Comparison of ENCODE assay signal across 31 cellular contexts in the genomic region with DNA sequence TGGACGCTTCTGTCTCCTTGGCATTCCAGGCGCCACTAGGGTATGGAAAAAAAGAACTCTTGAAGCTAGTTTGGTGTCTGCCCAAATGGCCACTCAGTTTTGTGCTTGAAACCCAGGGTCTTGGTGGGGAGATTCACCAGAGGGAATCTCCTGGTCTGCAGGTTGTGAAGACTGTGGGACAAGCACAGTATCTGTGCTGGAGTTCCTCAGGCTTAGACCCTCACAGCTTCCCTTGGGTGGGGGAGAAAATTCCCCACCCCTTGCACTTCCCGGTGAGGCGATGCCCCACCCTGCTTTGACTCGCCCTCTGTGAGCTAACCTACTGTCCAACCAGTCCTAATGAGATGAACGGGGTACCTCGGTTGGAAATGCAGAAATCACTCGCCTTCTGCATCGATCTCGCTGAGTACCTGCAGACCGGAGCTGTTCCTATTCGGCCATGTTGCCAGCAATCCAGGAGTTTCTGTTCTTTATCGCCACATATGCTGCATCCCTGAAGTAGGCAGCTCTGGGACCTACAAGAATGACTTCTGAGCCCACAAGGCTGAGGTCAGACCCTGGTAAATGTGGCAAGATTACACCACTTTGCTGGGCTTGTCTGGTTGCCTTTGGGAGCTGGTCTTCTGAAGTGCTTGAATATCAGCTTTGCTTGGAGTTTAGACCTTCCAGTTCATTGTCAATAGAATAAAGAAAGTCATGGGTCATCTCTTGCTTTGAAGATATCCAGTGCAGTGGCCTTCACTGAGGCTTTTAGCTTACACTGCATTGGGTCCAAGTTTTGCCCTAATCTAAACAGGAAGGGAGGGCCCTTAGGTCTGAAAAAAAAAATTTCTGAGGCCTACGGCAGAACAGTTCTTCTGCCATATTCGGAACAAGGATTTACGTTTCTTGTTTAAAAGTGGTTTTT. TPM values are rescaled to one million over a fixed set of nuclear protein-coding genes. Genes with fewer than 3 reads are reported as not detected.
"Had no signal": no experiment of that assay in that cellular context is flagged by ENCODE, and none has a peak within 500 bp of the region (broad histone marks: within the 10 kb centered on the region; RNA-seq: fewer than 3 reads in every experiment).

No MANE protein-coding gene starts in this region.

- ATAC-seq: stimulated activated effector memory CD8-positive, alpha-beta T cell treated with anti-CD3 and anti-CD28 coated beads, Interleukin-12 subunit alpha, Interleukin-12 subunit beta, amount 100 ng/mL, for 72 hours; stimulated activated memory B cell treated with anti-CD40 and anti-IgM and Interleukin-4, amounts not matched to agents 10 μg/mL and 1 μg/mL and 100 μg/mL, for 72 hours; stimulated activated naive B cell treated with anti-CD40 and anti-IgM and Interleukin-4, amounts not matched to agents 10 μg/mL and 1 μg/mL and 100 μg/mL, for 72 hours; stimulated activated naive CD8-positive, alpha-beta T cell treated with anti-CD3 and anti-CD28 coated beads, Interleukin-15, amount 100 ng/mL, for 72 hours; stimulated activated naive CD8-positive, alpha-beta T cell treated with anti-CD3 and anti-CD28 coated beads, Interleukin-15, Interleukin-2, amounts not matched to agents 100 U/mL and 50 U/mL, for 24 hours; upper lobe of right lung had no signal

- H3K9me3 ChIP-seq: stomach, suprapubic skin, testis, thoracic aorta, thyroid gland, tibial artery, tibial nerve, transverse colon, upper lobe of left lung, upper lobe of right lung, uterus, vagina had no signal

- DNase-seq: stimulated activated CD4-positive, alpha-beta T cell treated with anti-CD3 and anti-CD28 coated beads, Interleukin-2, amount 100 ng/mL, for 48 hours; stimulated activated CD4-positive, alpha-beta T cell treated with anti-CD3 and anti-CD28 coated beads, Interleukin-4, amount 100 ng/mL, for 1 hour; stimulated activated CD4-positive, alpha-beta T cell treated with anti-CD3 and anti-CD28 coated beads, Interleukin-4, amount 100 ng/mL, for 24 hours; stimulated activated CD4-positive, alpha-beta T cell treated with anti-CD3 and anti-CD28 coated beads, Interleukin-4, amount 100 ng/mL, for 4 hours; stimulated activated CD8-positive, alpha-beta memory T cell treated with anti-CD3 and anti-CD28 coated beads, Interleukin-4, amount 100 ng/mL, for 48 hours; stimulated activated naive B cell treated with anti-CD40 and anti-IgM and Interleukin-4, amounts not matched to agents 10 μg/mL and 1 μg/mL and 100 μg/mL, for 72 hours; stimulated activated naive CD4-positive, alpha-beta T cell; stimulated activated naive CD4-positive, alpha-beta T cell treated with Interleukin-2 at 50 U/mL for 16 hours; stimulated activated naive CD8-positive, alpha-beta T cell treated with anti-CD3 and anti-CD28 coated beads, Interleukin-15, amount 100 ng/mL, for 72 hours; stimulated activated naive CD8-positive, alpha-beta T cell treated with anti-CD3 and anti-CD28 coated beads, Interleukin-15, Interleukin-2, amounts not matched to agents 100 U/mL and 50 U/mL, for 24 hours; stomach; substantia nigra; testis; thyroid gland; tibial artery; transverse colon; trophoblast cell; upper lobe of right lung; uterus had no signal

- H3K27me3 ChIP-seq: stomach, testis, thyroid gland, tibial artery, tibial nerve, transverse colon, upper lobe of left lung, uterus, vagina had no signal

- H3K4me3 ChIP-seq: stomach, suprapubic skin, testis, thoracic aorta, thyroid gland, tibial artery, tibial nerve, transverse colon, upper lobe of left lung, upper lobe of right lung, uterus, vagina had no signal

- H3K4me1 ChIP-seq: stomach, suprapubic skin, testis, thyroid gland, tibial artery, tibial nerve, transverse colon, upper lobe of left lung, upper lobe of right lung, uterus, vagina had no signal

- H3K27ac ChIP-seq: stomach, suprapubic skin, testis, thoracic aorta, thyroid gland, tibial artery, tibial nerve, transverse colon, upper lobe of left lung, upper lobe of right lung, uterus, vagina had no signal

- H3K36me3 ChIP-seq: stomach, suprapubic skin, thoracic aorta, thyroid gland, tibial artery, tibial nerve, transverse colon, upper lobe of left lung, upper lobe of right lung, uterus, vagina had no signal

- FAIRE-seq: urothelium cell line had no signal

RNA-seq across cellular contexts. Expression of gene SLC2A2, which starts 51.0 kb away (rescaled TPM):
- total RNA-seq: subcutaneous adipose tissue, temporal lobe, testis, thoracic aorta, thyroid gland, tibial nerve, transverse colon, upper lobe of right lung, ureter, urinary bladder, uterus, vagina had no signal
- polyA plus RNA-seq: stomach had no signal
